ENCODE assay signal across 7 cellular contexts in the genomic region with DNA sequence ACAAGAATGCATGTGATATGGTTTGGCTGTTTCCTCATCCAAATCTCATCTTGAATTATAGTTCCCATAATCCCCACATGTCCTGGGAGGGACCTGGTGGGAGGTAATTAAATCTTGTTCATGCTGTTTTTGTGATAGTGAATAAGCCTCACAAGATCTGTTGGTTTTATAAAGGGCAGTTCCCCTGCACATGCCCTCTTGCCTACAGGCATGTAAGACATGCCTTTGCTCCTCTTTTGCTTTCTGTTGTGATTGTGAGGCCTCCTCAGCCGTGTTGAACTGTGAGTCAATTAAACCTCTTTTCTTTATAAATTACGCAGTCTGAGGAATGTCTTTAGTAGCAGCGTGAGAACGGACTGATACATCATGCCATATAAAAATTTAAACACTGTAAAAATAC.
"Had no signal": no experiment of that assay in that cellular context is flagged by ENCODE, and none has a peak within 500 bp of the region (broad histone marks: within the 10 kb centered on the region; RNA-seq: fewer than 3 reads in every experiment).

No MANE protein-coding gene starts in this region.

- H3K4me3 ChIP-seq: GM23248, HAP-1 had no signal

- H3K36me3 ChIP-seq: HAP-1 had no signal

- H3K27ac ChIP-seq: GM23248, HL-60 had no signal

- ATAC-seq: HCT116, HepG2 had no signal

- H3K9me3 ChIP-seq: HAP-1 had no signal

- H3K4me1 ChIP-seq: HAP-1 had no signal

- DNase-seq: GM23248, GOT3, H7 had no signal

- H2AFZ ChIP-seq: GM23248 had no signal
